Comparison of ENCODE assay signal across 18 cellular contexts in genomic region chr16:971981-972315, GRCh38. TPM values are rescaled to one million over a fixed set of nuclear protein-coding genes. Genes with fewer than 3 reads are reported as not detected.
DNase-seq lines count a peak whose midpoint lies in the region; ATAC-seq lines count a peak whose summit lies in the region.
"Had no signal": no experiment of that assay in that cellular context is flagged by ENCODE, and none has a peak within 500 bp of the region (broad histone marks: within the 10 kb centered on the region; RNA-seq: fewer than 3 reads in every experiment).

No MANE protein-coding gene starts in this region.

- peak overlapping the region; percentile 8 for H3K4ac ChIP-seq in neuronal stem cell (ENCODE audit: low read length)

- H3K14ac ChIP-seq in neuronal stem cell (ENCODE audit: low read length): no peak overlapping the region

- H3K4me3 Mint-ChIP-seq in T-helper 1 cell treated with Interleukin-12 subunit alpha and Interleukin-12 subunit beta and Interleukin-4 antibody, amounts not matched to agents 30 μg/mL and 1 μg/mL, for 36 hours: peak overlapping the region; percentile 49
- peak overlapping the region; percentile 57 to 85 (median 75) for H3K4me3 Mint-ChIP-seq in CD8-positive, alpha-beta memory T cell

- H3K18ac ChIP-seq in neuronal stem cell (ENCODE audit: low read length): peak overlapping the region; percentile 84

- peaks cover 23% of the 10 kb centered on the region for H3K4me1 ChIP-seq in CD8-positive, alpha-beta memory T cell (ENCODE audit: insufficient read depth, low read length)
- peaks cover 15 to 27% of the 10 kb centered on the region in 2 donors for H3K4me1 ChIP-seq in neuronal stem cell (ENCODE audit: control insufficient read depth in 2 of 2, insufficient read depth in 1 of 2, low read depth in 1 of 2, low read length in 2 of 2)

- H3K36me3 Mint-ChIP-seq in T-helper 1 cell treated with Interleukin-12 subunit alpha and Interleukin-12 subunit beta and Interleukin-4 antibody, amounts not matched to agents 30 μg/mL and 1 μg/mL, for 36 hours (ENCODE audit: low read depth): peaks cover 1% of the 10 kb centered on the region
- H3K36me3 Mint-ChIP-seq in CD8-positive, alpha-beta memory T cell: peaks cover 0 to 17% (median 0%) of the 10 kb centered on the region in 3 donors

- peaks cover 2% of the 10 kb centered on the region for H3K79me1 ChIP-seq in neuronal stem cell (ENCODE audit: low read depth, low read length)

- no peak overlapping the region for H3K27ac Mint-ChIP-seq in T-helper 1 cell treated with Interleukin-12 subunit alpha and Interleukin-12 subunit beta and Interleukin-4 antibody, amounts not matched to agents 30 μg/mL and 1 μg/mL, for 36 hours
- H3K27ac Mint-ChIP-seq in CD8-positive, alpha-beta memory T cell: peak overlapping the region in 3 of 8 donors; percentile 10 to 64 (median 33)

- no peak overlapping the region for H3K27ac ChIP-seq in CD8-positive, alpha-beta memory T cell (ENCODE audit: low read depth, low read length)
- peak overlapping the region; percentile 98 for H3K27ac ChIP-seq in cingulate gyrus (ENCODE audit: low read depth, low read length)
- H3K27ac ChIP-seq in neuronal stem cell (replicated peaks; ENCODE audit: low read length): peak overlapping the region; percentile 73
- H3K27ac ChIP-seq: 22Rv1; BLaER1 treated with 17β-estradiol and CSF1 and Interleukin-3, amounts not matched to agents 10 nM and 100 nM; thyroid gland; WERI-Rb-1 had no signal

- H3K4me1 Mint-ChIP-seq in T-helper 1 cell treated with Interleukin-12 subunit alpha and Interleukin-12 subunit beta and Interleukin-4 antibody, amounts not matched to agents 30 μg/mL and 1 μg/mL, for 36 hours (ENCODE audit: low read depth): peaks cover 11% of the 10 kb centered on the region
- H3K4me1 Mint-ChIP-seq in CD8-positive, alpha-beta memory T cell: peaks cover 12 to 26% (median 24%) of the 10 kb centered on the region in 3 donors

- peak overlapping the region; percentile 76 for H3K23ac ChIP-seq in neuronal stem cell (ENCODE audit: low read depth, low read length, poor library complexity)

- H2BK5ac ChIP-seq in neuronal stem cell (ENCODE audit: low read length): peak overlapping the region; percentile 9

- no CpG with 5 or more reads among the region's 8 CpGs for WGBS in neuronal stem cell (ENCODE audit: extremely low coverage in 2 of 2, insufficient read length in 2 of 2, insufficient replicate concordance in 1 of 2), 2 donors

- H3K9me3 Mint-ChIP-seq in T-helper 1 cell treated with Interleukin-12 subunit alpha and Interleukin-12 subunit beta and Interleukin-4 antibody, amounts not matched to agents 30 μg/mL and 1 μg/mL, for 36 hours: no peaks in the 10 kb centered on the region
- no peaks in the 10 kb centered on the region for H3K9me3 Mint-ChIP-seq in CD8-positive, alpha-beta memory T cell

- DNase-seq in T-helper 1 cell: no peak
- no peak for DNase-seq in CD8-positive, alpha-beta memory T cell
- DNase-seq in neuronal stem cell (ENCODE audit: low spot score): no peak
- no peak for DNase-seq in SW 1271 (lab: John Stamatoyannopoulos, UW)
- DNase-seq in DMS79 (lab: John Stamatoyannopoulos, UW): no peak
- DNase-seq: DND-41; heart right ventricle; kidney glomerular epithelial cell; NCI-H82; Peyer's patch; stimulated activated CD4-positive, alpha-beta T cell treated with anti-CD3 and anti-CD28 coated beads, Interleukin-15, amount 100 ng/mL, for 24 hours; thyroid gland; WERI-Rb-1 had no signal

- H2BK12ac ChIP-seq in neuronal stem cell (ENCODE audit: low read length): peak overlapping the region; percentile 82

- H2BK120ac ChIP-seq in neuronal stem cell (ENCODE audit: low read depth, low read length): peak overlapping the region; percentile 97

- H3K27me3 Mint-ChIP-seq in T-helper 1 cell treated with Interleukin-12 subunit alpha and Interleukin-12 subunit beta and Interleukin-4 antibody, amounts not matched to agents 30 μg/mL and 1 μg/mL, for 36 hours (ENCODE audit: low read depth): peaks cover 6% of the 10 kb centered on the region
- no peaks in the 10 kb centered on the region for H3K27me3 Mint-ChIP-seq in CD8-positive, alpha-beta memory T cell

- H2AK5ac ChIP-seq in neuronal stem cell (ENCODE audit: low read depth, low read length): peak overlapping the region; percentile 97

- no peak overlapping the region for H3K4me3 ChIP-seq in CD8-positive, alpha-beta memory T cell (ENCODE audit: low read length)
- no peak overlapping the region for H3K4me3 ChIP-seq in neuronal stem cell (ENCODE audit: low read length in 2 of 2)

- H3K27me3 ChIP-seq in CD8-positive, alpha-beta memory T cell (ENCODE audit: insufficient read depth, low read length, poor library complexity, severe bottlenecking): no peaks in the 10 kb centered on the region
- H3K27me3 ChIP-seq in neuronal stem cell (ENCODE audit: control insufficient read depth in 3 of 3, insufficient read depth in 3 of 3, low read depth in 1 of 3, low read length in 3 of 3): peaks cover 0 to 8% (median 0%) of the 10 kb centered on the region in 3 experiments
- H3K27me3 ChIP-seq: heart right ventricle, Peyer's patch, thyroid gland had no signal

- POLR2A ChIA-PET in CD8-positive, alpha-beta memory T cell (lab: Charles Lee): interaction anchor here (0.6 to 1.0 kb wide), 2 partner anchors 10 to 735 kb away, joined by 3 to 7 read pairs; no protein-coding TSS in a partner anchor

- no peak overlapping the region for H4K8ac ChIP-seq in neuronal stem cell (ENCODE audit: low read depth, low read length)

- H2BK15ac ChIP-seq in neuronal stem cell (ENCODE audit: low read length): peak overlapping the region; percentile 41

- no peak for ATAC-seq in HG02798 (IDR thresholded peaks at IDR 0.05; ENCODE audit: poor library complexity, unreplicated experiment)

- H3K36me3 ChIP-seq in CD8-positive, alpha-beta memory T cell (ENCODE audit: insufficient read depth, low read length): no peaks in the 10 kb centered on the region
- H3K36me3 ChIP-seq in neuronal stem cell (replicated peaks in 1 of 2; ENCODE audit: control insufficient read depth in 2 of 2, insufficient read depth in 2 of 2, low read length in 2 of 2): peaks cover 2 to 9% of the 10 kb centered on the region in 2 donors
- H3K36me3 ChIP-seq: Peyer's patch, thyroid gland, WERI-Rb-1 had no signal

- no peak overlapping the region for H3K4me2 ChIP-seq in neuronal stem cell (ENCODE audit: insufficient read depth, low read length, poor library complexity, severe bottlenecking)

- no peak overlapping the region for H4K91ac ChIP-seq in neuronal stem cell (ENCODE audit: low read depth, low read length, poor library complexity)

- no peak overlapping the region for H3K9ac ChIP-seq in neuronal stem cell (ENCODE audit: low read depth, low read length, poor library complexity)

- no peak overlapping the region for H2AFZ ChIP-seq in neuronal stem cell (ENCODE audit: low read length)

- no peaks in the 10 kb centered on the region for H3K9me3 ChIP-seq in CD8-positive, alpha-beta memory T cell (ENCODE audit: low read length)
- H3K9me3 ChIP-seq in neuronal stem cell (replicated peaks in 1 of 2; ENCODE audit: control insufficient read depth in 2 of 2, insufficient read depth in 1 of 2, low read depth in 1 of 2, low read length in 2 of 2): peaks cover 0 to 4% of the 10 kb centered on the region in 2 donors
- H3K9me3 ChIP-seq: BLaER1 treated with 17β-estradiol and CSF1 and Interleukin-3, amounts not matched to agents 10 nM and 100 nM; Peyer's patch; thyroid gland had no signal

- CTCF ChIA-PET in CD8-positive, alpha-beta memory T cell (lab: Charles Lee): no interaction called here

RNA-seq across cellular contexts. Expression of gene LMF1, which starts 1.2 kb away (rescaled TPM):
- total RNA-seq in CD8-positive, alpha-beta memory T cell: 10 to 100 TPM; 11.7 to 14.0 TPM
- polyA plus RNA-seq in CD8-positive, alpha-beta memory T cell: 15.8 TPM
- polyA plus RNA-seq in neuronal stem cell (2013, experiment 1 of 2): 6.9 TPM
- 6.7 TPM for polyA plus RNA-seq in neuronal stem cell (2013, experiment 2 of 2)

RNA-seq across cellular contexts. Expression of gene SOX8, which starts 9.6 kb away (rescaled TPM):
- under 1 TPM; 0.39 to 0.62 TPM for total RNA-seq in CD8-positive, alpha-beta memory T cell
- 0.39 TPM for polyA plus RNA-seq in CD8-positive, alpha-beta memory T cell
- 5.1 TPM for polyA plus RNA-seq in neuronal stem cell (2013, experiment 1 of 2)
- polyA plus RNA-seq in neuronal stem cell (2013, experiment 2 of 2): 5.2 TPM
